ENCODE assay signal across 8 cellular contexts in the genomic region with DNA sequence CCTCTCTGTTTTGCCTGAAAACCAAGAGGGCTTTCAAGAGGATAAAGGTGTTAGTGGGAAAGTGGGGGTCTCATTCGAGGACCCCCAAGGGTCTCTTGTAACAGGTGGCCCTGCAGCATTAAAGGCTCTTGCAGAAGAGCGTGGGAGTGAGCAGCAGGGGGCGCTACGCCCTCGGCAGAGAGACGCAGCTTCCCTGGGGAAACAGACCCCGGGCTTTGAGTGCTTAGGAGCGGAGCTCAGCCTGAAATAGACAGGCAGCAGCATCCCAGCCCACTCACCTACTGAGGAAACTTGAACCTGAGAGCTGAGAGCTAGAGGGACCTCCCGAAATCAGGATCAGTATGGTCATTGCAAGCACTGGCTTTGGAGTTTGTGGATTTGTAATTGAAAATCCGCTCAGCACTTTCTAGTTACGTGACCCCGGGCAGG. TPM values are rescaled to one million over a fixed set of nuclear protein-coding genes. Genes with fewer than 3 reads are reported as not detected.
A peak's percentile ranks its signal among the peaks of the same experiment; 100 is the strongest.
DNase-seq lines count a peak whose midpoint lies in the region; ATAC-seq, FAIRE-seq and TF ChIP-seq lines count a peak whose summit lies in the region.

No MANE protein-coding gene starts in this region.

- intact Hi-C loops in GM12878 (cut with micrococcal nuclease; ENCODE audit: unreplicated experiment), result loop anchor here (2.0 to 10.0 kb wide), 7 partner anchors 244 to 1334 kb away; a partner anchor contains a TSS

- H2AFZ ChIP-seq in GM12878 (ENCODE audit: control insufficient read depth, low read depth, low read length), result no peak overlapping the region

- no peak overlapping the region for H3K9ac ChIP-seq in GM12878 (ENCODE audit: control insufficient read depth, insufficient read depth, low read length)

- no peak overlapping the region for H3K27ac ChIP-seq in RWPE2 (ENCODE audit: poor library complexity, severe bottlenecking)
- no peak overlapping the region for H3K27ac ChIP-seq in GM12878 (ENCODE audit: control insufficient read depth, insufficient read depth)

- H3K4me1 ChIP-seq in RWPE2 (ENCODE audit: insufficient read depth, poor library complexity, severe bottlenecking), result peaks cover 5% of the 10 kb centered on the region
- H3K4me1 ChIP-seq in GM12878 (ENCODE audit: control insufficient read depth, insufficient read depth, low read length), result no peaks in the 10 kb centered on the region

- H3K4me3 ChIP-seq in RWPE2 (ENCODE audit: severe bottlenecking) (no peak overlapping the region), GM12878 (no peak overlapping the region)

- RAD21 ChIA-PET in GM12878 (lab: Charles Lee; ENCODE audit: unreplicated experiment), result interaction anchor here (0.6 to 1.9 kb wide), 10 partner anchors 24 to 1246 kb away, joined by 3 to 8 read pairs (median 3); no protein-coding TSS in a partner anchor

- POLR2A ChIA-PET in GM12878 (lab: Charles Lee), result interaction anchor here (0.7 kb wide), 1 partner anchor 193 kb away, joined by 5 read pairs; no protein-coding TSS in a partner anchor

- no peaks in the 10 kb centered on the region for H3K9me3 ChIP-seq in RWPE2 (ENCODE audit: severe bottlenecking)
- H3K9me3 ChIP-seq in GM12878 (replicated peaks; ENCODE audit: control insufficient read depth, insufficient read depth, low read length), result peaks cover 3% of the 10 kb centered on the region; the same call in 2 of the 3 replicates

- H3K36me3 ChIP-seq in RWPE2 (ENCODE audit: low read depth) (no peaks in the 10 kb centered on the region), GM12878 (ENCODE audit: control insufficient read depth in 2 of 2, insufficient read depth in 2 of 2, low read length in 1 of 2) (no peaks in the 10 kb centered on the region)

- H3K27me3 ChIP-seq in RWPE2 (ENCODE audit: insufficient read depth, poor library complexity, severe bottlenecking) (no peaks in the 10 kb centered on the region), GM12878 (replicated peaks in 1 of 2; ENCODE audit: control insufficient read depth in 2 of 2, insufficient read depth in 2 of 2, low read length in 1 of 2) (no peaks in the 10 kb centered on the region)

- peak; percentile 98 for TF ChIP-seq CTCF in RWPE2 (IDR thresholded peaks at IDR 0.05; ENCODE audit: poor library complexity, severe bottlenecking)
- TF ChIP-seq CTCF in GM12878 (IDR thresholded peaks at IDR 0.05 in 2 of 3, conservative IDR thresholded peaks at IDR 0.05 in 1 of 3; ENCODE audit: control insufficient read depth in 2 of 3, extremely low read depth in 1 of 3, insufficient read depth in 1 of 3, low read depth in 3 of 3, low read length in 3 of 3), result peak; percentile 71 to 80 (median 79)

- ATAC-seq in RWPE2 (ENCODE audit: low read depth), result no peak
- ATAC-seq in GM12878, result peak; percentile 62
- ATAC-seq in GM18861 (IDR thresholded peaks at IDR 0.05; ENCODE audit: unreplicated experiment), result no peak
- no peak for ATAC-seq in GM21528 (IDR thresholded peaks at IDR 0.05; ENCODE audit: low FRiP score, unreplicated experiment)

- in situ Hi-C loops in GM12878 (cut with MboI), result loop anchor here (10.0 kb wide), 1 partner anchor 1247 kb away; no protein-coding TSS in a partner anchor

- DNase-seq in DMS79 treated with DMSO at 0.1 percent for 48 hours (lab: John Stamatoyannopoulos, UW), result peak; percentile 46
- DNase-seq in M059J (ENCODE audit: low read depth), result peak; percentile 32
- peak; percentile 61 for DNase-seq in RWPE2 (ENCODE audit: low spot score)
- DNase-seq in GM12878 (ENCODE audit: low read depth, low spot score), result no peak
- peak; percentile 81 for DNase-seq in islet precursor cell
- peak; percentile 62 for DNase-seq in stimulated activated CD4-positive, alpha-beta T cell treated with anti-CD3 and anti-CD28 coated beads, Interleukin-4, amount 100 ng/mL, for 1 hour

- SMC1A ChIA-PET in GM12878 (lab: Charles Lee; ENCODE audit: uncharacterized antibody, unreplicated experiment), result interaction anchor here (0.7 to 1.5 kb wide), 6 partner anchors 13 to 1012 kb away, joined by 3 to 5 read pairs (median 4); no protein-coding TSS in a partner anchor

- no peak for FAIRE-seq in GM12878 (lab: Jason Lieb, UNC)

- no TSS peak for BruUV-seq in GM12878 (replicated peaks; lab: Mats Ljungman, UMichigan)

- no peaks in the 10 kb centered on the region for H3K79me2 ChIP-seq in GM12878 (ENCODE audit: control insufficient read depth, insufficient read depth, low read length)

- no peak overlapping the region for H3K4me2 ChIP-seq in GM12878 (ENCODE audit: control insufficient read depth, insufficient read depth)

- CTCF ChIA-PET in GM12878 (lab: Yijun Ruan, JAX), result interaction anchor here (0.6 to 2.1 kb wide), 19 partner anchors 10 to 1248 kb away, joined by 3 to 10 read pairs (median 3); no protein-coding TSS in a partner anchor

- H4K20me1 ChIP-seq in GM12878 (ENCODE audit: control insufficient read depth, insufficient read depth), result no peaks in the 10 kb centered on the region

- TF ChIP-seq POLR2A in GM12878 (IDR thresholded peaks at IDR 0.05; ENCODE audit: low read depth, low read length), result no peak

- TF ChIP-seq EP300 in GM12878 (IDR thresholded peaks at IDR 0.05; ENCODE audit: borderline replicate concordance in 1 of 2, control insufficient read depth in 1 of 2, low read depth in 2 of 2, low read length in 2 of 2), result no peak

- peak; percentile 82 for TF ChIP-seq RAD21 in GM12878 (IDR thresholded peaks at IDR 0.05; ENCODE audit: insufficient read depth, low read depth, low read length)

- 16% methylated on average over 12 of the region's 12 CpGs for whole genome bisulfite sequencing in GM12878 (ENCODE audit: insufficient coverage, insufficient replicate concordance, low lambda C conversion rate, missing lambda C conversion rate)

TF ChIP-seq in GM12878, 131 proteins besides CTCF, POLR2A, EP300 and RAD21:
- TF ChIP-seq MEF2B (IDR thresholded peaks at IDR 0.05; ENCODE audit: partially characterized antibody, poor library complexity, severe bottlenecking) (peak; percentile 66), SIX5 (IDR thresholded peaks at IDR 0.05; ENCODE audit: low read depth, low read length, severe bottlenecking) (no peak), YY1 (IDR thresholded peaks at IDR 0.05; ENCODE audit: low read depth, low read length) (0 out of 2 replicates have a peak, but pooled peaks have one; percentile 7), SMC3 (IDR thresholded peaks at IDR 0.05; ENCODE audit: borderline replicate concordance, low read length) (peak; percentile 57; the same call in 1 of the 2 replicates), EGR1 (IDR thresholded peaks at IDR 0.05; ENCODE audit: borderline replicate concordance in 1 of 2, low read depth in 2 of 2, low read length in 2 of 2) (0 out of 3 replicates have a peak, but pooled peaks of 1 of the 2 experiments have one; percentile 14)
- TF ChIP-seq, protein P1, sequence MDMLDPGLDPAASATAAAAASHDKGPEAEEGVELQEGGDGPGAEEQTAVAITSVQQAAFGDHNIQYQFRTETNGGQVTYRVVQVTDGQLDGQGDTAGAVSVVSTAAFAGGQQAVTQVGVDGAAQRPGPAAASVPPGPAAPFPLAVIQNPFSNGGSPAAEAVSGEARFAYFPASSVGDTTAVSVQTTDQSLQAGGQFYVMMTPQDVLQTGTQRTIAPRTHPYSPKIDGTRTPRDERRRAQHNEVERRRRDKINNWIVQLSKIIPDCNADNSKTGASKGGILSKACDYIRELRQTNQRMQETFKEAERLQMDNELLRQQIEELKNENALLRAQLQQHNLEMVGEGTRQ (IDR thresholded peaks at IDR 0.05; ENCODE audit: borderline replicate concordance, low read depth, low read length), result no peak

RNA-seq across cellular contexts. Expression of a gene that starts 25.7 kb away (rescaled TPM):
- total RNA-seq in M059J (2014; rRNA removed; shearing (Covaris generic)), result 39.1 and 86.1 TPM in 2 replicates
- 90.8 and 93.4 TPM in 2 replicates for total RNA-seq in GM12878 (2013; cell fraction: nucleolus; rRNA removed)
- 625 and 839 TPM in 2 replicates for total RNA-seq in GM12878 (2014; rRNA removed)
- total RNA-seq in GM12878 (2014; rRNA removed; fragmentation: Illumina TruSeq; extraction: Trizol), result 179 and 217 TPM in 2 replicates
- 3,098 and 3,322 TPM in 2 replicates for total RNA-seq in GM12878 (2021)
- 3,422 TPM for polyA plus RNA-seq in GM12878 (2011; ENCODE audit: low read depth)
- 273 and 714 TPM in 2 replicates for polyA plus RNA-seq in GM12878 (2011; rRNA removed)
- 1,433 and 1,838 TPM in 2 replicates for polyA plus RNA-seq in GM12878 (2011; cell fraction: cytosol; rRNA removed)
- polyA plus RNA-seq in GM12878 (2011; cell fraction: nucleus; rRNA removed), result 589 and 737 TPM in 2 replicates
- 3,045 and 3,866 TPM in 2 replicates for polyA plus RNA-seq in GM12878 (2012)
- 76.7 and 613 TPM in 2 replicates for polyA plus RNA-seq in GM12878 (2014; fragmentation: Illumina TruSeq; extraction: Trizol)
- polyA plus RNA-seq in GM12878 (2014; fragmentation: Nextera tagmentation; extraction: Ambion mirVana), result 1,000 to 10,000 TPM; 3,000 to 3,095 TPM
- polyA plus RNA-seq in GM12878 (2014; rRNA removed), result 1,499 and 1,975 TPM in 2 replicates
- polyA plus RNA-seq in GM12878 (2016; fragmentation: Nextera tagmentation; extraction: Ambion mirVana), result 1,000 to 10,000 TPM; 1,830 to 1,844 TPM
- 400 and 589 TPM in 2 replicates for polyA minus RNA-seq in GM12878 (2011; rRNA and poly(A)+ RNA removed)
- 1,896 and 1,986 TPM in 2 replicates for polyA minus RNA-seq in GM12878 (2011; cell fraction: cytosol; rRNA and poly(A)+ RNA removed)
- polyA minus RNA-seq in GM12878 (2011; cell fraction: nucleus; rRNA and poly(A)+ RNA removed), result 186 and 241 TPM in 2 replicates
